In the genomic region with DNA sequence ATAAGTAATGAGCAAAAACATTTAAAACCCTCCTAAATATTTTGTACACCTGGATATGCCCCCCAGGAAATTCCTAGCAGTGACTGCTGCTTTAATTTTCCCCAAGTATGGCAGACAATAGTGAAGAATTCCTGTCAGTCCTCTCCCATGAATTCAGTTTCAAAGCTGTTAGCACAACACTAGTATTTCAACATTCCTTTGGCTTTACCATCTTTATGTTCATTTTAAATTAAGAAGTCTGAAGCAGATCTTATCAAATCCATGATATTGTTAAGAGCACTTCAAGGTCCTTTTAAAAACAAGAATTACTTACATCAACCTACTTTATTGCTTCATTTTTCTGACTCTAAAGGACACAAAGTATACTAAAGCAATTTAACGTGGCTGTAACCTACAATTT, we compare ENCODE assay signal across 29 cellular contexts.
"Had no signal": no experiment of that assay in that cellular context is flagged by ENCODE, and none has a peak within 500 bp of the region (broad histone marks: within the 10 kb centered on the region; RNA-seq: fewer than 3 reads in every experiment).

No MANE protein-coding gene starts in this region.

- H3K4me1 ChIP-seq: body of pancreas, Peyer's patch, SJCRH30 had no signal

- H3K9me3 Mint-ChIP-seq: activated CD4-positive, alpha-beta T cell treated with anti-CD3 and anti-CD28 coated beads, Interleukin-2, amount 10 ng/mL, durations not matched to agents 24 days and 14 days; activated naive CD4-positive, alpha-beta T cell treated with anti-CD3 and anti-CD28 coated beads, Interleukin-2, amount 50 U/mL, for 24 hours; activated T-cell treated with anti-CD3 and anti-CD28 coated beads, Interleukin-2, amount 50 U/mL, for 24 hours; activated T-helper 1 cell treated with anti-CD3 and anti-CD28 coated beads, Interleukin-12 subunit alpha, Interleukin-12 subunit beta, Interleukin-2, Interleukin-4 antibody, amounts not matched to agents 30 ng/mL and 10 ng/mL and 1 ng/mL, durations not matched to agents 14 hours and 24 hours and 36 hours had no signal

- H3K27me3 ChIP-seq: body of pancreas, Peyer's patch, SJCRH30 had no signal

- DNase-seq: activated B cell treated with CpG ODN at 0.5 μM for 24 hours; activated CD4-positive, alpha-beta T cell treated with anti-CD3 and anti-CD28 coated beads for 1 hour; activated CD4-positive, alpha-beta T cell treated with anti-CD3 and anti-CD28 coated beads, Interleukin-2, amount 10 ng/mL, durations not matched to agents 24 days and 14 days; activated CD4-positive, alpha-beta T cell treated with anti-CD3 and anti-CD28 coated beads, Interleukin-2, amount 50 U/mL, for 48 hours; activated CD8-positive, alpha-beta memory T cell treated with anti-CD3 and anti-CD28 coated beads, Interleukin-2, amount 10 ng/mL, durations not matched to agents 7 days and 5 days; activated effector memory CD4-positive, alpha-beta T cell treated with Interleukin-2 at 50 U/mL for 16 hours; activated naive CD4-positive, alpha-beta T cell; activated T-cell treated with anti-CD3 and anti-CD28 coated beads, Interleukin-2, amount 50 U/mL, for 24 hours; aorta; body of pancreas; central memory CD4-positive, alpha-beta T cell; Karpas-422; MM.1S; NCI-H1105 treated with DMSO at 0.1 percent for 48 hours; NCI-H1436 treated with DMSO at 0.1 percent for 48 hours; NCI-H187; NCI-H2081; NCI-H2171; NCI-H345; NCI-H510A; NCI-H526 treated with DMSO at 0.1 percent for 48 hours; Peyer's patch; Right ventricle myocardium superior; SJCRH30; T-helper 17 cell; T-helper 9 cell had no signal

- H3K27ac ChIP-seq: body of pancreas, Peyer's patch, RWPE1, SJCRH30 had no signal

- H3K36me3 ChIP-seq: Peyer's patch, SJCRH30 had no signal

- H3K27ac Mint-ChIP-seq: activated B cell treated with CpG ODN at 0.5 μM for 24 hours; activated CD4-positive, alpha-beta T cell treated with anti-CD3 and anti-CD28 coated beads, Interleukin-2, amount 10 ng/mL, durations not matched to agents 24 days and 14 days; activated CD8-positive, alpha-beta memory T cell treated with anti-CD3 and anti-CD28 coated beads, Interleukin-2, amount 10 ng/mL, durations not matched to agents 7 days and 5 days; activated naive CD4-positive, alpha-beta T cell treated with anti-CD3 and anti-CD28 coated beads, Interleukin-2, amount 50 U/mL, for 24 hours; activated T-cell treated with anti-CD3 and anti-CD28 coated beads, Interleukin-2, amount 50 U/mL, for 24 hours; activated T-helper 1 cell treated with anti-CD3 and anti-CD28 coated beads, Interleukin-12 subunit alpha, Interleukin-12 subunit beta, Interleukin-2, Interleukin-4 antibody, amounts not matched to agents 30 ng/mL and 10 ng/mL and 1 ng/mL, durations not matched to agents 14 hours and 24 hours and 36 hours; T-helper 17 cell had no signal

- H3K4me3 Mint-ChIP-seq: activated B cell treated with CpG ODN at 0.5 μM for 24 hours; activated CD4-positive, alpha-beta T cell treated with anti-CD3 and anti-CD28 coated beads, Interleukin-2, amount 10 ng/mL, durations not matched to agents 24 days and 14 days; activated CD8-positive, alpha-beta memory T cell treated with anti-CD3 and anti-CD28 coated beads, Interleukin-2, amount 10 ng/mL, durations not matched to agents 7 days and 5 days; activated naive CD4-positive, alpha-beta T cell treated with anti-CD3 and anti-CD28 coated beads, Interleukin-2, amount 50 U/mL, for 24 hours; activated T-cell treated with anti-CD3 and anti-CD28 coated beads, Interleukin-2, amount 50 U/mL, for 24 hours; activated T-helper 1 cell treated with anti-CD3 and anti-CD28 coated beads, Interleukin-12 subunit alpha, Interleukin-12 subunit beta, Interleukin-2, Interleukin-4 antibody, amounts not matched to agents 30 ng/mL and 10 ng/mL and 1 ng/mL, durations not matched to agents 14 hours and 24 hours and 36 hours; T-helper 17 cell had no signal

- H3K9me3 ChIP-seq: body of pancreas, Peyer's patch, SJCRH30 had no signal

- H3K36me3 Mint-ChIP-seq: activated CD8-positive, alpha-beta memory T cell treated with anti-CD3 and anti-CD28 coated beads, Interleukin-2, amount 10 ng/mL, durations not matched to agents 7 days and 5 days; activated naive CD4-positive, alpha-beta T cell treated with anti-CD3 and anti-CD28 coated beads, Interleukin-2, amount 50 U/mL, for 24 hours had no signal

- H3K4me3 ChIP-seq: body of pancreas, Peyer's patch, SJCRH30 had no signal

- H3K4me1 Mint-ChIP-seq: activated B cell treated with CpG ODN at 0.5 μM for 24 hours; activated CD4-positive, alpha-beta T cell treated with anti-CD3 and anti-CD28 coated beads, Interleukin-2, amount 10 ng/mL, durations not matched to agents 24 days and 14 days; activated CD8-positive, alpha-beta memory T cell treated with anti-CD3 and anti-CD28 coated beads, Interleukin-2, amount 10 ng/mL, durations not matched to agents 7 days and 5 days; activated naive CD4-positive, alpha-beta T cell treated with anti-CD3 and anti-CD28 coated beads, Interleukin-2, amount 50 U/mL, for 24 hours; T-helper 17 cell had no signal
